25 cellular contexts compared by ENCODE assay signal in the genomic region with DNA sequence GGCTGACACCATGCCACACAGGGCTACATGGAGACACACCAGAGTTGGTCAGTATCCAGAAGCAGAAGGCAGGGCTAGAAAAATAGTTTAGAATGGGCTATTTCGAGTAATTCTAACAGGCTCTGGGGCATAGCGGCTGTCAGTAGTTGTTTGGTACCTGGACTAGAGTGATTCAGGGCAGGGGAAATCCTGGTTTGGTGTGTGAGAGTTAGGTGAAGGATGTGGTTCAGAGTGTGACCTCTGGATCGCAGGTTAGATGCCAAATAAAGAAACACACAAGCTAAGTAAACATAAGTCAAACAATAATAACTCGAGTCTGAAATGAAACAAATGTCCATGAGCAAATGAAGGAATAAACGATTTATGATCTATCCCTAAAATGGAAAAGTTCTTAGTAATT. TPM values are rescaled to one million over a fixed set of nuclear protein-coding genes. Genes with fewer than 3 reads are reported as not detected.
"Had no signal": no experiment of that assay in that cellular context is flagged by ENCODE, and none has a peak within 500 bp of the region (broad histone marks: within the 10 kb centered on the region; RNA-seq: fewer than 3 reads in every experiment).

No MANE protein-coding gene starts in this region.

- H3K27ac ChIP-seq: ascending aorta, coronary artery, dorsolateral prefrontal cortex had no signal

- H3K36me3 ChIP-seq: ascending aorta had no signal

- H3K9me3 ChIP-seq: ascending aorta had no signal

- H3K27me3 ChIP-seq: ascending aorta, dorsolateral prefrontal cortex had no signal

- ATAC-seq: activated naive CD4-positive, alpha-beta T cell treated with anti-CD3 and anti-CD28 coated beads, Interleukin-2, amount 50 U/mL, for 72 hours; activated T-cell treated with anti-CD3 and anti-CD28 coated beads, Interleukin-2, amount 50 U/mL, for 72 hours; esophagus mucosa; WTC11 had no signal

- H3K4me1 ChIP-seq: ascending aorta had no signal

- H3K4me3 ChIP-seq: ascending aorta, coronary artery, dorsolateral prefrontal cortex had no signal

- DNase-seq: activated CD4-positive, alpha-beta memory T cell treated with anti-CD3 and anti-CD28 coated beads, Interleukin-2, amount 10 ng/mL, durations not matched to agents 7 days and 5 days; activated CD4-positive, alpha-beta T cell treated with anti-CD3 and anti-CD28 coated beads for 1 hour; activated CD4-positive, alpha-beta T cell treated with anti-CD3 and anti-CD28 coated beads for 4 hours; activated CD4-positive, alpha-beta T cell treated with anti-CD3 and anti-CD28 coated beads, Interleukin-2, amount 10 ng/mL, durations not matched to agents 7 days and 5 days; activated CD4-positive, alpha-beta T cell treated with anti-CD3 and anti-CD28 coated beads, Interleukin-2, amount 50 U/mL, for 4 hours; activated CD8-positive, alpha-beta memory T cell treated with anti-CD3 and anti-CD28 coated beads, Interleukin-2, amount 50 U/mL, for 48 hours; activated gamma-delta T cell; activated naive CD4-positive, alpha-beta T cell; activated naive CD4-positive, alpha-beta T cell treated with anti-CD3 and anti-CD28 coated beads, Interleukin-2, amount 10 ng/mL, durations not matched to agents 7 days and 5 days; activated naive CD8-positive, alpha-beta T cell treated with anti-CD3 and anti-CD28 coated beads, Interleukin-2, amount 10 ng/mL, durations not matched to agents 7 days and 5 days; activated T-cell treated with anti-CD3 and anti-CD28 coated beads for 4 hours; activated T-cell treated with anti-CD3 and anti-CD28 coated beads, Interleukin-2, amount 50 U/mL, for 24 hours; activated T-cell treated with anti-CD3 and anti-CD28 coated beads, Interleukin-2, amount 50 U/mL, for 72 hours; dorsolateral prefrontal cortex; effector memory CD4-positive, alpha-beta T cell; endodermal cell; foreskin fibroblast; head of caudate nucleus; T-helper 2 cell had no signal

RNA-seq across cellular contexts. Expression of a gene that starts 31.5 kb away (rescaled TPM):
- total RNA-seq: activated CD4-positive, alpha-beta memory T cell treated with anti-CD3 and anti-CD28 coated beads, Interleukin-2, amount 10 ng/mL, durations not matched to agents 7 days and 5 days; activated CD4-positive, alpha-beta T cell treated with anti-CD3 and anti-CD28 coated beads, Interleukin-2, amount 10 ng/mL, durations not matched to agents 7 days and 5 days; activated naive CD4-positive, alpha-beta T cell treated with anti-CD3 and anti-CD28 coated beads, Interleukin-2, amount 50 U/mL, for 72 hours; activated naive CD8-positive, alpha-beta T cell treated with anti-CD3 and anti-CD28 coated beads, Interleukin-2, amount 10 ng/mL, durations not matched to agents 7 days and 5 days; activated T-cell treated with anti-CD3 and anti-CD28 coated beads, Interleukin-2, amount 50 U/mL, for 72 hours; T-helper 1 cell treated with Interleukin-12 subunit alpha and Interleukin-12 subunit beta and Interleukin-4 antibody, amounts not matched to agents 30 ng/mL and 1 ng/mL, for 36 hours had no signal
